In genomic region chr1:214326406-214326805, GRCh38 we compare ENCODE assay signal across 18 cellular contexts. TPM values are rescaled to one million over a fixed set of nuclear protein-coding genes. Genes with fewer than 3 reads are reported as not detected.
DNase-seq lines count a peak whose midpoint lies in the region; ATAC-seq and TF ChIP-seq lines count a peak whose summit lies in the region.
"Had no signal": no experiment of that assay in that cellular context is flagged by ENCODE, and none has a peak within 500 bp of the region (broad histone marks: within the 10 kb centered on the region; RNA-seq: fewer than 3 reads in every experiment).

No MANE protein-coding gene starts in this region.

- H2AFZ ChIP-seq in GM23338 (no peak overlapping the region), osteoblast (ENCODE audit: low read length) (no peak overlapping the region)

- ATAC-seq in heart right ventricle (no peak), GM23338 (peak; percentile 24), HG03439 (IDR thresholded peaks at IDR 0.05; ENCODE audit: unreplicated experiment) (peak; percentile 43), HG03039 (IDR thresholded peaks at IDR 0.05; ENCODE audit: unreplicated experiment) (no peak)

- 77 to 80% methylated on average over 5 of the region's 5 CpGs for WGBS in heart right ventricle, 2 donors

- H4K20me1 ChIP-seq in GM23338 (replicated peaks; ENCODE audit: insufficient read depth): no peaks in the 10 kb centered on the region
- H4K20me1 ChIP-seq in osteoblast (ENCODE audit: insufficient read depth, low read length): no peaks in the 10 kb centered on the region

- TF ChIP-seq CTCF in heart right ventricle (IDR thresholded peaks at IDR 0.05) (no peak), GM23338 (conservative IDR thresholded peaks at IDR 0.05; ENCODE audit: low read depth in 2 of 2) (no peak), osteoblast (IDR thresholded peaks at IDR 0.05; ENCODE audit: extremely low read depth, low read depth, low read length) (no peak)

- H3K4me3 ChIP-seq in heart right ventricle (no peak overlapping the region), GM23338 (no peak overlapping the region), osteoblast (ENCODE audit: insufficient read depth, low read length) (no peak overlapping the region)
- H3K4me3 ChIP-seq: esophagus squamous epithelium had no signal

- H3K4me1 Mint-ChIP-seq in GM23338: peaks cover 2% of the 10 kb centered on the region; the same call in 2 of the 3 replicates

- no peak overlapping the region for H3K27ac Mint-ChIP-seq in GM23338
- H3K27ac Mint-ChIP-seq: activated CD4-positive, alpha-beta memory T cell treated with anti-CD3 and anti-CD28 coated beads for 36 hours; HFFc6 had no signal

- H3K36me3 ChIP-seq in heart right ventricle (peaks cover 0 to 88% (median 34%) of the 10 kb centered on the region in 9 donors), GM23338 (ENCODE audit: insufficient read depth) (no peaks in the 10 kb centered on the region), osteoblast (ENCODE audit: insufficient read depth, low read length) (no peaks in the 10 kb centered on the region)

- intact Hi-C loops in heart right ventricle (cut with DNase I): loop anchor here in 7 of 10 donors (2.0 to 5.0 kb wide), 6 partner anchors 44 to 114 kb away; partner anchors contain the start of gene SMYD2 (in 1 of the 7)
- intact Hi-C loops in cardiac septum (cut with DNase I): no loop called here

- H3K27ac ChIP-seq in heart right ventricle: peak overlapping the region in 9 of 10 donors; percentile 49 to 86 (median 62)
- no peak overlapping the region for H3K27ac ChIP-seq in GM23338 (ENCODE audit: low read depth)
- no peak overlapping the region for H3K27ac ChIP-seq in osteoblast (ENCODE audit: low read depth, low read length)
- H3K27ac ChIP-seq: esophagus squamous epithelium had no signal

- H3K4me1 ChIP-seq in heart right ventricle (peaks cover 2 to 44% (median 20%) of the 10 kb centered on the region in 9 donors), GM23338 (ENCODE audit: insufficient read depth) (no peaks in the 10 kb centered on the region), osteoblast (ENCODE audit: insufficient read depth, low read length) (peaks cover 5% of the 10 kb centered on the region)

- H3K27me3 ChIP-seq in heart right ventricle (no peaks in the 10 kb centered on the region), GM23338 (ENCODE audit: insufficient read depth) (no peaks in the 10 kb centered on the region), osteoblast (ENCODE audit: insufficient read depth, low read length) (no peaks in the 10 kb centered on the region)
- H3K27me3 ChIP-seq: esophagus squamous epithelium had no signal

- DNase-seq in heart right ventricle: no peak
- no peak for DNase-seq in cardiac septum (ENCODE audit: low spot score)
- DNase-seq in GM23338 (ENCODE audit: low spot score): peak; percentile 32
- DNase-seq in osteoblast (ENCODE audit: insufficient read length, low spot score, missing footprints): peak; percentile 55
- no peak for DNase-seq in NCI-H524 (lab: John Stamatoyannopoulos, UW)
- no peak for DNase-seq in NCI-H1048 (lab: John Stamatoyannopoulos, UW)
- DNase-seq: activated CD4-positive, alpha-beta memory T cell treated with anti-CD3 and anti-CD28 coated beads for 36 hours; activated T-cell treated with anti-CD3 and anti-CD28 coated beads, Interleukin-2, amount 50 U/mL, for 48 hours; CD4-positive, CD25-positive, alpha-beta regulatory T cell; DMS79; esophagus squamous epithelium; HFFc6; IMR-90; kidney; NCI-H2107; NCI-H774 had no signal

- H3K9me3 ChIP-seq in heart right ventricle (no peaks in the 10 kb centered on the region), osteoblast (ENCODE audit: low read depth, low read length) (no peaks in the 10 kb centered on the region)
- H3K9me3 ChIP-seq: esophagus squamous epithelium had no signal

- H3K4me2 ChIP-seq in GM23338 (no peak overlapping the region), osteoblast (ENCODE audit: insufficient read depth, low read length) (no peak overlapping the region)

- H3K36me3 Mint-ChIP-seq in GM23338 (ENCODE audit: low read depth): no peaks in the 10 kb centered on the region

- H3K27me3 Mint-ChIP-seq in GM23338 (ENCODE audit: insufficient read depth, low read depth, poor library complexity): peaks cover 12% of the 10 kb centered on the region
- H3K27me3 Mint-ChIP-seq: activated CD4-positive, alpha-beta memory T cell treated with anti-CD3 and anti-CD28 coated beads for 36 hours; CD4-positive, CD25-positive, alpha-beta regulatory T cell had no signal

- no peaks in the 10 kb centered on the region for H3K9me3 Mint-ChIP-seq in GM23338
- H3K9me3 Mint-ChIP-seq: activated CD4-positive, alpha-beta memory T cell treated with anti-CD3 and anti-CD28 coated beads for 36 hours; CD4-positive, CD25-positive, alpha-beta regulatory T cell; HFFc6 had no signal

- no peak overlapping the region for H3K4me3 Mint-ChIP-seq in GM23338
- H3K4me3 Mint-ChIP-seq: activated CD4-positive, alpha-beta memory T cell treated with anti-CD3 and anti-CD28 coated beads for 36 hours; HFFc6 had no signal

- no peaks in the 10 kb centered on the region for H3K9me2 ChIP-seq in GM23338 (ENCODE audit: insufficient read depth)

- H3K79me2 ChIP-seq in GM23338 (replicated peaks; ENCODE audit: insufficient read depth): no peaks in the 10 kb centered on the region
- H3K79me2 ChIP-seq in osteoblast (ENCODE audit: insufficient read depth, low read length): no peaks in the 10 kb centered on the region

- no peaks in the 10 kb centered on the region for H3F3A ChIP-seq in GM23338 (replicated peaks; ENCODE audit: low read depth)

TF ChIP-seq in GM23338, 12 proteins besides CTCF, POLR2A, EP300 and RAD21 (continues in another document):
- TF ChIP-seq NANOG (IDR thresholded peaks at IDR 0.05; ENCODE audit: borderline replicate concordance): no peak
- no peak for TF ChIP-seq EZH2phosphoT487 (IDR thresholded peaks at IDR 0.05; ENCODE audit: unreplicated experiment)
- no peak for TF ChIP-seq POLR2AphosphoS5 (IDR thresholded peaks at IDR 0.05; ENCODE audit: low read depth)
- TF ChIP-seq, protein P1, sequence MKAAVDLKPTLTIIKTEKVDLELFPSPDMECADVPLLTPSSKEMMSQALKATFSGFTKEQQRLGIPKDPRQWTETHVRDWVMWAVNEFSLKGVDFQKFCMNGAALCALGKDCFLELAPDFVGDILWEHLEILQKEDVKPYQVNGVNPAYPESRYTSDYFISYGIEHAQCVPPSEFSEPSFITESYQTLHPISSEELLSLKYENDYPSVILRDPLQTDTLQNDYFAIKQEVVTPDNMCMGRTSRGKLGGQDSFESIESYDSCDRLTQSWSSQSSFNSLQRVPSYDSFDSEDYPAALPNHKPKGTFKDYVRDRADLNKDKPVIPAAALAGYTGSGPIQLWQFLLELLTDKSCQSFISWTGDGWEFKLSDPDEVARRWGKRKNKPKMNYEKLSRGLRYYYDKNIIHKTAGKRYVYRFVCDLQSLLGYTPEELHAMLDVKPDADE (IDR thresholded peaks at IDR 0.05): no peak
- TF ChIP-seq ZNF114 (CRISPR knock-in tag; IDR thresholded peaks at IDR 0.05): no peak
- no peak for TF ChIP-seq JUNB (IDR thresholded peaks at IDR 0.05; ENCODE audit: unreplicated experiment)
- TF ChIP-seq ZNF331 (CRISPR knock-in tag; IDR thresholded peaks at IDR 0.05; ENCODE audit: low read depth): no peak

RNA-seq across cellular contexts. Expression of gene SMYD2, which starts 45.4 kb away (rescaled TPM):
- total RNA-seq in heart right ventricle: 100 to 1,000 TPM; 158 to 438 (median 356) TPM
- polyA plus RNA-seq in heart right ventricle: 100 to 1,000 TPM in 1 of 2 donors, 10 to 100 TPM in 1; 97.3 to 149 TPM
- total RNA-seq in cardiac septum: 445 TPM
- 2.3 and 3.6 TPM in 2 replicates for total RNA-seq in GM23338 (2014; rRNA removed; shearing (Covaris generic))
- 5.8 and 5.9 TPM in 2 replicates for polyA plus RNA-seq in GM23338 (2016; fragmentation: Nextera tagmentation; extraction: Ambion mirVana)
- total RNA-seq in osteoblast: 39.4 and 39.8 TPM in 2 replicates

Comparison
In these comparisons a context has a peak if more than half of its experiments do, and no peak if none do; other contexts are left out.
1. ATAC-seq: peak in GM23338 (single experiment) and HG03439 (single experiment); none in heart right ventricle (0 of 8) and HG03039 (single experiment).
2. DNase-seq: peak in GM23338 (single experiment) and osteoblast (single experiment); none in heart right ventricle (0 of 2), cardiac septum (single experiment), NCI-H524 (0 of 2) and NCI-H1048 (single experiment).
3. H3K27ac ChIP-seq: peak in heart right ventricle (9 of 10); none in GM23338 (single experiment) and osteoblast (single experiment).